ENCODE assay signal across 9 cellular contexts in genomic region chr2:172736419-172737174, GRCh38. TPM values are rescaled to one million over a fixed set of nuclear protein-coding genes. Genes with fewer than 3 reads are reported as not detected.
DNase-seq lines count a peak whose midpoint lies in the region; ATAC-seq and TF ChIP-seq lines count a peak whose summit lies in the region.
"Had no signal": no experiment of that assay in that cellular context is flagged by ENCODE, and none has a peak within 500 bp of the region (broad histone marks: within the 10 kb centered on the region; RNA-seq: fewer than 3 reads in every experiment).

No MANE protein-coding gene starts in this region.

- WGBS in esophagus squamous epithelium, 2 donors = 35 to 45% methylated on average over 10 to 17 of the region's 17 CpGs

- peak overlapping the region; percentile 73 for H3K4me3 ChIP-seq in SK-N-MC
- peak overlapping the region; percentile 48 to 76 (median 61) for H3K4me3 ChIP-seq in esophagus squamous epithelium
- peak overlapping the region in 3 of 4 donors; percentile 37 to 44 (median 43) for H3K4me3 ChIP-seq in gastrocnemius medialis

- in situ Hi-C loops in gastrocnemius medialis (cut with MboI; ENCODE audit: low sequenced_read_pairs in 4 of 4) = no loop called here

- no peaks in the 10 kb centered on the region for H3K36me3 ChIP-seq in SK-N-MC (ENCODE audit: insufficient read depth, low read length)
- no peaks in the 10 kb centered on the region for H3K36me3 ChIP-seq in esophagus squamous epithelium
- H3K36me3 ChIP-seq in gastrocnemius medialis = no peaks in the 10 kb centered on the region

- DNase-seq in NCI-H1694 treated with DMSO at 0.1 percent for 48 hours (lab: John Stamatoyannopoulos, UW) (peak; percentile 4), NCI-H1694 (lab: John Stamatoyannopoulos, UW) (no peak), SK-N-MC (ENCODE audit: low read depth, low spot score) (no peak), esophagus squamous epithelium (lab: John Stamatoyannopoulos, UW) (no peak), gastrocnemius medialis (no peak)
- no peak for DNase-seq in central memory CD4-positive, alpha-beta T cell
- DNase-seq in stimulated activated CD4-positive, alpha-beta T cell treated with anti-CD3 and anti-CD28 coated beads, Interleukin-1b, Interleukin-23, amount 100 ng/mL, for 48 hours = no peak
- DNase-seq: NCI-H446 had no signal

- H3K9me3 ChIP-seq in SK-N-MC (ENCODE audit: low read depth, low read length) (no peaks in the 10 kb centered on the region), esophagus squamous epithelium (no peaks in the 10 kb centered on the region), gastrocnemius medialis (no peaks in the 10 kb centered on the region)

- H3K27ac ChIP-seq in SK-N-MC (no peak overlapping the region; the same call in 1 of the 2 replicates), esophagus squamous epithelium (no peak overlapping the region), gastrocnemius medialis (no peak overlapping the region)

- no peak for ATAC-seq in gastrocnemius medialis
- no peak for ATAC-seq in HG02623 (IDR thresholded peaks at IDR 0.05; ENCODE audit: unreplicated experiment)

- TF ChIP-seq CTCF in esophagus squamous epithelium (IDR thresholded peaks at IDR 0.05) (no peak), gastrocnemius medialis (IDR thresholded peaks at IDR 0.05 in 4 of 5, conservative IDR thresholded peaks at IDR 0.05 in 1 of 5) (no peak)

- H3K4me1 ChIP-seq in esophagus squamous epithelium = peaks cover 0 to 19% (median 16%) of the 10 kb centered on the region in 3 donors
- H3K4me1 ChIP-seq in gastrocnemius medialis = no peaks in the 10 kb centered on the region

- TF ChIP-seq POLR2A in esophagus squamous epithelium (IDR thresholded peaks at IDR 0.05) (no peak), gastrocnemius medialis (IDR thresholded peaks at IDR 0.05) (no peak)

- intact Hi-C loops in esophagus squamous epithelium (cut with DNase I) = no loop called here
- intact Hi-C loops in gastrocnemius medialis (cut with DNase I; ENCODE audit: low total_unique reads) = no loop called here

- H3K9ac ChIP-seq in SK-N-MC (ENCODE audit: insufficient read length) = peak overlapping the region; percentile 68

- H3K27me3 ChIP-seq in esophagus squamous epithelium (peaks cover 0 to 38% (median 1%) of the 10 kb centered on the region in 4 donors), gastrocnemius medialis (peaks cover 21 to 52% (median 31%) of the 10 kb centered on the region in 3 donors)

RNA-seq across cellular contexts. Expression of gene RAPGEF4, which starts 1.0 kb away (rescaled TPM):
- total RNA-seq in esophagus squamous epithelium (10 to 100 TPM in 1 of 4 donors, 1 to 10 TPM in 3; 2.6 to 11.1 (median 2.9) TPM), gastrocnemius medialis (1 to 10 TPM; 1.4 to 5.5 (median 1.8) TPM)
